ENCODE assay signal across 12 cellular contexts in the genomic region with DNA sequence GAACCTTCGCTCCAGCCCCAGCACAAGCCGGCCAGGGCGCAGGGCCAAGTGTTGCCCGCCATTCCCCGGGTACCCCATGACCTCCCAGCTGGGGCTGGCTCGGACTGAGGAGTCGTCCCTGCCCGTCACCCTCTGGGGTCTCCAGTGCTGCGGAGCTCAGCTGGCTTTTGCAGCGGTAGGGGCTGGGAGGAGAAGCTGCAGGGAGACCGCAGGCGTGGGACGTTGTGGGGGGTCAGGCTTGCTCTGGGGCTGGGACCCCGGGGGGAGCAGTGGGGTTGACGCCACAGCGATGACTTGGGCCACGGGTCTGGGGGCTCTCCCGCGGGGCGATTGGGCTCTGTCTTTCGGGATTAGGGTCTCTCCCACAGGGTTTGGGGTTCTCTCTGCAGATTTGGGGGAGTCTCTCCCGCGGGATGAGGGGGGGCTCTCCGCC. TPM values are rescaled to one million over a fixed set of nuclear protein-coding genes. Genes with fewer than 3 reads are reported as not detected.
DNase-seq lines count a peak whose midpoint lies in the region; ATAC-seq and TF ChIP-seq lines count a peak whose summit lies in the region.
"Had no signal": no experiment of that assay in that cellular context is flagged by ENCODE, and none has a peak within 500 bp of the region (broad histone marks: within the 10 kb centered on the region; RNA-seq: fewer than 3 reads in every experiment).

No MANE protein-coding gene starts in this region.

- no peaks in the 10 kb centered on the region for H4K20me1 ChIP-seq in neural progenitor cell (ENCODE audit: low read depth)

- H3K36me3 ChIP-seq in esophagus squamous epithelium (no peaks in the 10 kb centered on the region), neural progenitor cell (no peaks in the 10 kb centered on the region)

- DNase-seq in Calu3 (no peak), NB4 (ENCODE audit: low read depth) (no peak), esophagus squamous epithelium (lab: John Stamatoyannopoulos, UW) (no peak), neural progenitor cell (ENCODE audit: low spot score) (no peak), HPDE6-E6E7 (ENCODE audit: extremely low spot score) (no peak), NCI-H1105 (lab: John Stamatoyannopoulos, UW) (no peak), medulla oblongata (ENCODE audit: extremely low spot score) (no peak)
- DNase-seq: stimulated activated CD4-positive, alpha-beta T cell treated with anti-CD3 and anti-CD28 coated beads, Interleukin-1b, Interleukin-23, amount 100 ng/mL, for 48 hours had no signal

- no peaks in the 10 kb centered on the region for H3K36me3 Mint-ChIP-seq in Calu3 (ENCODE audit: insufficient read depth, unreplicated experiment)
- no peaks in the 10 kb centered on the region for H3K36me3 Mint-ChIP-seq in neural progenitor cell
- H3K36me3 Mint-ChIP-seq: activated naive CD4-positive, alpha-beta T cell treated with anti-CD3 and anti-CD28 coated beads, Interleukin-2, amount 50 U/mL, for 24 hours; CD14-positive monocyte had no signal

- no TSS peak for BruUV-seq in Calu3 (replicated peaks; lab: Mats Ljungman, UMichigan)

- H3K79me2 ChIP-seq in neural progenitor cell (ENCODE audit: low read depth), result no peaks in the 10 kb centered on the region

- H3F3A ChIP-seq in neural progenitor cell (ENCODE audit: low read depth), result no peaks in the 10 kb centered on the region

- H3K4me1 Mint-ChIP-seq in Calu3 (ENCODE audit: low read depth, unreplicated experiment), result no peaks in the 10 kb centered on the region
- H3K4me1 Mint-ChIP-seq in neural progenitor cell, result peaks cover 7% of the 10 kb centered on the region
- H3K4me1 Mint-ChIP-seq: activated naive CD4-positive, alpha-beta T cell treated with anti-CD3 and anti-CD28 coated beads, Interleukin-2, amount 50 U/mL, for 24 hours; CD14-positive monocyte had no signal

- TF ChIP-seq CTCF in Calu3 (IDR thresholded peaks at IDR 0.05; ENCODE audit: unreplicated experiment) (no peak), NB4 (IDR thresholded peaks at IDR 0.05; ENCODE audit: low read depth, low read length) (no peak), esophagus squamous epithelium (IDR thresholded peaks at IDR 0.05) (no peak), neural progenitor cell (IDR thresholded peaks at IDR 0.05) (no peak)

- no peak overlapping the region for H3K27ac ChIP-seq in esophagus squamous epithelium
- H3K27ac ChIP-seq in neural progenitor cell, result no peak overlapping the region

- H3K4me3 Mint-ChIP-seq in Calu3 (ENCODE audit: low read depth, unreplicated experiment) (peak overlapping the region; percentile 42), neural progenitor cell (no peak overlapping the region)
- H3K4me3 Mint-ChIP-seq: central memory CD8-positive, alpha-beta T cell had no signal

- intact Hi-C loops in Calu3 (cut with micrococcal nuclease; ENCODE audit: unreplicated experiment) (no loop called here), esophagus squamous epithelium (cut with DNase I) (no loop called here)

- peaks cover 60% of the 10 kb centered on the region for H3K27me3 Mint-ChIP-seq in Calu3 (ENCODE audit: unreplicated experiment)
- peaks cover 50% of the 10 kb centered on the region for H3K27me3 Mint-ChIP-seq in neural progenitor cell (ENCODE audit: insufficient read depth, low read depth)

- TF ChIP-seq POLR2A in NB4 (IDR thresholded peaks at IDR 0.05; ENCODE audit: extremely low read depth, insufficient read length) (no peak), esophagus squamous epithelium (IDR thresholded peaks at IDR 0.05) (no peak)

- no peak overlapping the region for H3K9ac ChIP-seq in neural progenitor cell

- CTCF ChIA-PET in Calu3 (lab: Charles Lee), result interaction anchor here (0.6 kb wide), 1 partner anchor 51 kb away, joined by 3 read pairs; no protein-coding TSS in a partner anchor

- H3K27me3 ChIP-seq in esophagus squamous epithelium (peaks cover 14 to 67% (median 17%) of the 10 kb centered on the region in 4 donors), neural progenitor cell (peaks cover 73% of the 10 kb centered on the region)

- H3K9me3 ChIP-seq in esophagus squamous epithelium, result no peaks in the 10 kb centered on the region
- H3K9me3 ChIP-seq in neural progenitor cell (ENCODE audit: low read depth), result no peaks in the 10 kb centered on the region

- peak overlapping the region; percentile 99 for H3K4me2 ChIP-seq in neural progenitor cell

- peaks cover 5 to 15% (median 11%) of the 10 kb centered on the region in 3 donors for H3K4me1 ChIP-seq in esophagus squamous epithelium
- peaks cover 9% of the 10 kb centered on the region for H3K4me1 ChIP-seq in neural progenitor cell

- no peaks in the 10 kb centered on the region for H3K9me3 Mint-ChIP-seq in Calu3 (ENCODE audit: low read depth, unreplicated experiment)
- H3K9me3 Mint-ChIP-seq in neural progenitor cell, result peaks cover 4% of the 10 kb centered on the region
- H3K9me3 Mint-ChIP-seq: activated naive CD4-positive, alpha-beta T cell treated with anti-CD3 and anti-CD28 coated beads, Interleukin-2, amount 50 U/mL, for 24 hours; central memory CD8-positive, alpha-beta T cell had no signal

- H3K27ac Mint-ChIP-seq in Calu3 (ENCODE audit: unreplicated experiment), result no peak overlapping the region
- H3K27ac Mint-ChIP-seq in neural progenitor cell, result no peak overlapping the region

- H3K4me3 ChIP-seq in NB4 (ENCODE audit: low read depth, low read length) (peak overlapping the region; percentile 28), esophagus squamous epithelium (peak overlapping the region in 3 of 4 donors; percentile 23 to 60 (median 50)), neural progenitor cell (peak overlapping the region; percentile 58)

- H2AFZ ChIP-seq in neural progenitor cell (replicated peaks), result peak overlapping the region; percentile 73

- ATAC-seq in HG02973 (IDR thresholded peaks at IDR 0.05; ENCODE audit: unreplicated experiment), result no peak

- 30% methylated on average over 9 of the region's 24 CpGs; no CpG with 5 or more reads in 1 of the 2 donors for WGBS in esophagus squamous epithelium, 2 donors

RNA-seq across cellular contexts. Expression of a gene that starts 0.4 kb away (rescaled TPM):
- total RNA-seq in Calu3 (2022) (1.2 and 1.9 TPM in 2 replicates), esophagus squamous epithelium (1 to 10 TPM in 1 of 4 donors, not detected in 3; 2.2 TPM), neural progenitor cell (ENCODE audit: low replicate concordance) (1.7 TPM in 1 of 2 replicates, not detected in the other)
